ENCODE assay signal across 19 cellular contexts in the genomic region with DNA sequence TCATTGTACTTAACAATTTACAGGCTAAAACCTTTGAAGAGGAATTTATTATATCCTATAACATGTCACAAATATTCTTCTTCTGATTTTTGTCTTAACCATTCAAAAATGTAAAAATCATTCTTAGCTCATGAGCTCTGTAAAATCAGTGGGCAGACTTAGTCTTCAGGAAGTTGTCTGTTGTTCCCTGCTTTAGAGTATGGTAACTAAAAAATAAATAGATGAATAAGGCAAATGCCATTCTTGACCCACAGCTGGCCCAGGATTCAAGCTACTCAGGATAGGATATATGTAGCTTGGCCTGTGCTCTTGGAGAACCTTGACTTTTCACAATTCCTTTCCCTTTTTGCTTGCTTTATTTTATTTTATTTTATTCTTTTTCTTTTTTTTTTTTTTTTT. TPM values are rescaled to one million over a fixed set of nuclear protein-coding genes. Genes with fewer than 3 reads are reported as not detected.
"Had no signal": no experiment of that assay in that cellular context is flagged by ENCODE, and none has a peak within 500 bp of the region (broad histone marks: within the 10 kb centered on the region; RNA-seq: fewer than 3 reads in every experiment).

No MANE protein-coding gene starts in this region.

- H3K36me3 ChIP-seq: thoracic aorta had no signal

- H3K27ac ChIP-seq: body of pancreas, thoracic aorta had no signal

- H3K27me3 ChIP-seq: body of pancreas, dorsolateral prefrontal cortex, pancreas had no signal

- H3K9me3 ChIP-seq: pancreas had no signal

- H3K27me3 Mint-ChIP-seq: activated CD4-positive, alpha-beta memory T cell treated with anti-CD3 and anti-CD28 coated beads, Interleukin-2, amount 10 ng/mL, durations not matched to agents 7 days and 5 days; activated CD8-positive, alpha-beta memory T cell treated with anti-CD3 and anti-CD28 coated beads, Interleukin-2, amount 10 ng/mL, durations not matched to agents 7 days and 5 days; activated naive CD8-positive, alpha-beta T cell treated with anti-CD3 and anti-CD28 coated beads for 36 hours; naive thymus-derived CD4-positive, alpha-beta T cell had no signal

- DNase-seq: activated CD4-positive, alpha-beta memory T cell treated with anti-CD3 and anti-CD28 coated beads, Interleukin-2, amount 10 ng/mL, durations not matched to agents 7 days and 5 days; activated CD4-positive, alpha-beta T cell treated with anti-CD3 and anti-CD28 coated beads for 48 hours; activated CD4-positive, CD25-positive, alpha-beta regulatory T cell; activated CD8-positive, alpha-beta memory T cell treated with anti-CD3 and anti-CD28 coated beads, Interleukin-2, amount 10 ng/mL, durations not matched to agents 7 days and 5 days; activated naive CD8-positive, alpha-beta T cell treated with anti-CD3 and anti-CD28 coated beads for 36 hours; amygdala; body of pancreas; dorsolateral prefrontal cortex; foreskin melanocyte; kidney glomerular epithelial cell; left ventricle myocardium superior; naive thymus-derived CD4-positive, alpha-beta T cell; pancreas; stimulated activated CD4-positive, alpha-beta T cell treated with anti-CD3 and anti-CD28 coated beads, Interleukin-4, amount 100 ng/mL, for 24 hours; T-helper 1 cell; T-helper 9 cell had no signal

- H3K27ac Mint-ChIP-seq: activated CD4-positive, alpha-beta memory T cell treated with anti-CD3 and anti-CD28 coated beads, Interleukin-2, amount 10 ng/mL, durations not matched to agents 7 days and 5 days; activated CD8-positive, alpha-beta memory T cell treated with anti-CD3 and anti-CD28 coated beads, Interleukin-2, amount 10 ng/mL, durations not matched to agents 7 days and 5 days; activated naive CD8-positive, alpha-beta T cell treated with anti-CD3 and anti-CD28 coated beads for 36 hours; naive thymus-derived CD4-positive, alpha-beta T cell had no signal

- ATAC-seq: activated CD8-positive, alpha-beta memory T cell treated with anti-CD3 and anti-CD28 coated beads, Interleukin-2, amount 10 ng/mL, durations not matched to agents 7 days and 5 days; body of pancreas; left ventricle myocardium superior; naive thymus-derived CD4-positive, alpha-beta T cell; pancreas; sciatic nerve; stimulated activated effector memory CD8-positive, alpha-beta T cell treated with anti-CD3 and anti-CD28 coated beads, Interleukin-12 subunit alpha, Interleukin-12 subunit beta, amount 100 ng/mL, for 72 hours had no signal

- H3K4me3 ChIP-seq: body of pancreas, dorsolateral prefrontal cortex, pancreas, thoracic aorta had no signal

- H3K4me3 Mint-ChIP-seq: activated CD4-positive, alpha-beta memory T cell treated with anti-CD3 and anti-CD28 coated beads, Interleukin-2, amount 10 ng/mL, durations not matched to agents 7 days and 5 days; activated CD8-positive, alpha-beta memory T cell treated with anti-CD3 and anti-CD28 coated beads, Interleukin-2, amount 10 ng/mL, durations not matched to agents 7 days and 5 days; activated naive CD8-positive, alpha-beta T cell treated with anti-CD3 and anti-CD28 coated beads for 36 hours; stimulated activated effector memory CD8-positive, alpha-beta T cell treated with anti-CD3 and anti-CD28 coated beads, Interleukin-12 subunit alpha, Interleukin-12 subunit beta, amount 100 ng/mL, for 72 hours had no signal

RNA-seq across cellular contexts. Expression of gene LRRC4, which starts 51.5 kb away (rescaled TPM):
- total RNA-seq: activated CD4-positive, alpha-beta memory T cell treated with anti-CD3 and anti-CD28 coated beads, Interleukin-2, amount 10 ng/mL, durations not matched to agents 7 days and 5 days; activated CD8-positive, alpha-beta memory T cell treated with anti-CD3 and anti-CD28 coated beads, Interleukin-2, amount 10 ng/mL, durations not matched to agents 7 days and 5 days; activated naive CD8-positive, alpha-beta T cell treated with anti-CD3 and anti-CD28 coated beads for 36 hours had no signal
